Comparison of ENCODE assay signal across 9 cellular contexts in the genomic region with DNA sequence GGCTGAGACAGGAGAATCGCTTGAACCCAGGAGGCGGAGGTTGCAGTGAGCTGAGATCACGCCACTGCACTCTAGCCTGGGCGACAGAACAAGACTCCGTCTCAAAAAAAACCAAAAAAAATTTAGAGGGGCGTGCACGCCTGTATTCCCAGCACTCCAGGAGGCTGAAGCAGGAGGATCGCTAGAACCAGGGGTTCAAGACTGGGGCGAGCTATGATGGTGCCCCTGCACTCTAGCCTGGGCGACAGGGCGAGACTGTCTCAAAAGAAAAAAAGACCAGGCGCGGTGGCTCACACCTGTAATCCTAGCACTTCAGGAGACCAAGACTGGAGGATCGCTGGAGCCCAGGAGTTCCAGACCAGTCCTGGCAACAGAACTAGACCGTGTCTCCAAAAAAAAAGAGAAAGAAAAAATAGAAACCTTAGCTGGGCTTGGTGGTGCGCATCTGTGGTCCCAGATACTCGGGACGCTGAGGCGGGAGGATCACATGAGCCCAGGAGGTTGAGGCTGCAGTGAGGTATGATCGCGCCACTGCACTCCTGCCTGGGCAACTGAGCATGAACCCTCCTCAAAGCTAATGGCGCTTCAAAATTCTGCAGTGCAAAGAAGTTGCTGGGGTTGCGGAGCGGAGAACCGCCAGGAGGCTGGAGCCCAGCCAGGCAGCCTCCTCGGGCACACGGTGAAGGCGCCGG. TPM values are rescaled to one million over a fixed set of nuclear protein-coding genes. Genes with fewer than 3 reads are reported as not detected.
DNase-seq lines count a peak whose midpoint lies in the region; ATAC-seq and FAIRE-seq lines count a peak whose summit lies in the region.
"Had no signal": no experiment of that assay in that cellular context is flagged by ENCODE, and none has a peak within 500 bp of the region (broad histone marks: within the 10 kb centered on the region; RNA-seq: fewer than 3 reads in every experiment).

No MANE protein-coding gene starts in this region.

- peak overlapping the region; percentile 100 for H3K4me3 Mint-ChIP-seq in activated CD4-positive, alpha-beta T cell treated with anti-CD3 and anti-CD28 coated beads, Interleukin-2, amount 10 ng/mL, durations not matched to agents 7 days and 5 days

- no peaks in the 10 kb centered on the region for H3K9me3 Mint-ChIP-seq in activated CD4-positive, alpha-beta T cell treated with anti-CD3 and anti-CD28 coated beads, Interleukin-2, amount 10 ng/mL, durations not matched to agents 7 days and 5 days

- POLR2A ChIA-PET in activated CD4-positive, alpha-beta T cell treated with anti-CD3 and anti-CD28 coated beads, Interleukin-2, amount 10 ng/mL, durations not matched to agents 7 days and 5 days (lab: Charles Lee) = interaction anchor here (0.6 to 0.7 kb wide), 2 partner anchors 26 to 171 kb away, joined by 3 read pairs; no protein-coding TSS in a partner anchor

- H3K9ac ChIP-seq in HUES48 (ENCODE audit: low read depth, low read length) = peak overlapping the region; percentile 85

- peaks cover 50% of the 10 kb centered on the region for H3K4me1 Mint-ChIP-seq in activated CD4-positive, alpha-beta T cell treated with anti-CD3 and anti-CD28 coated beads, Interleukin-2, amount 10 ng/mL, durations not matched to agents 7 days and 5 days

- peak overlapping the region; percentile 100 for H3K27ac Mint-ChIP-seq in activated CD4-positive, alpha-beta T cell treated with anti-CD3 and anti-CD28 coated beads, Interleukin-2, amount 10 ng/mL, durations not matched to agents 7 days and 5 days

- no peaks in the 10 kb centered on the region for H3K27me3 Mint-ChIP-seq in activated CD4-positive, alpha-beta T cell treated with anti-CD3 and anti-CD28 coated beads, Interleukin-2, amount 10 ng/mL, durations not matched to agents 7 days and 5 days

- H3K4me3 ChIP-seq in HUES48 (ENCODE audit: low read depth, low read length) (peak overlapping the region; percentile 91), mononuclear cell (ENCODE audit: low read length) (peak overlapping the region; percentile 91)

- peaks cover 30% of the 10 kb centered on the region for H3K36me3 Mint-ChIP-seq in activated CD4-positive, alpha-beta T cell treated with anti-CD3 and anti-CD28 coated beads, Interleukin-2, amount 10 ng/mL, durations not matched to agents 7 days and 5 days (ENCODE audit: low read depth)

- peaks cover 9% of the 10 kb centered on the region for H3K36me3 ChIP-seq in HUES48 (ENCODE audit: control insufficient read depth, insufficient read depth, low read length)

- FAIRE-seq in frontal cortex (lab: Jason Lieb, UNC) = no peak
- FAIRE-seq: endometrium had no signal

- peaks cover 13% of the 10 kb centered on the region for H3K27me3 ChIP-seq in HUES48 (ENCODE audit: control insufficient read depth, insufficient read depth, low read length)
- H3K27me3 ChIP-seq in mononuclear cell (ENCODE audit: insufficient read depth, low read length) = no peaks in the 10 kb centered on the region

- DNase-seq in activated CD4-positive, alpha-beta T cell treated with anti-CD3 and anti-CD28 coated beads, Interleukin-2, amount 10 ng/mL, durations not matched to agents 7 days and 5 days = no peak
- no peak for DNase-seq in activated CD4-positive, alpha-beta T cell treated with anti-CD3 and anti-CD28 coated beads, Interleukin-2, amount 50 U/mL, for 4 hours
- DNase-seq in caudate nucleus (lab: John Stamatoyannopoulos, UW) (peak in 9 of 61 donors; percentile 49 to 81 (median 63)), frontal cortex (ENCODE audit: low spot score in 2 of 2) (no peak)
- no peak for DNase-seq in stimulated activated CD8-positive, alpha-beta memory T cell treated with anti-CD3 and anti-CD28 coated beads, Interleukin-4, amount 100 ng/mL, for 48 hours

- ATAC-seq in GM18868 (IDR thresholded peaks at IDR 0.05; ENCODE audit: unreplicated experiment) = no peak

- H3K9me3 ChIP-seq in HUES48 (ENCODE audit: control insufficient read depth, insufficient read depth, low read length) = no peaks in the 10 kb centered on the region
- H3K9me3 ChIP-seq in mononuclear cell (ENCODE audit: low read depth, low read length) = no peaks in the 10 kb centered on the region

- CTCF ChIA-PET in activated CD4-positive, alpha-beta T cell treated with anti-CD3 and anti-CD28 coated beads, Interleukin-2, amount 10 ng/mL, durations not matched to agents 7 days and 5 days (lab: Charles Lee) = interaction anchor here (0.5 to 1.1 kb wide), 10 partner anchors 21 to 496 kb away, joined by 3 to 7 read pairs (median 4); no protein-coding TSS in a partner anchor

- H3K4me1 ChIP-seq in HUES48 (ENCODE audit: control insufficient read depth, insufficient read depth, low read length) (no peaks in the 10 kb centered on the region), mononuclear cell (ENCODE audit: insufficient read depth, low read length) (peaks cover 58% of the 10 kb centered on the region)

- H3K27ac ChIP-seq in HUES48 (ENCODE audit: low read depth, low read length) = peak overlapping the region; percentile 99
- peak overlapping the region; percentile 99 for H3K27ac ChIP-seq in caudate nucleus (ENCODE audit: low read depth, low read length)

RNA-seq across cellular contexts. Expression of gene MBLAC1, which starts 0.4 kb away (rescaled TPM):
- total RNA-seq in activated CD4-positive, alpha-beta T cell treated with anti-CD3 and anti-CD28 coated beads, Interleukin-2, amount 10 ng/mL, durations not matched to agents 7 days and 5 days = 1 to 10 TPM; 2.3 to 3.6 TPM
- total RNA-seq in mononuclear cell (1.5 TPM), frontal cortex (4.9 TPM)

RNA-seq across cellular contexts. Expression of gene CNPY4, which starts 7.0 kb away (rescaled TPM):
- 10 to 100 TPM; 40.5 to 40.7 TPM for total RNA-seq in activated CD4-positive, alpha-beta T cell treated with anti-CD3 and anti-CD28 coated beads, Interleukin-2, amount 10 ng/mL, durations not matched to agents 7 days and 5 days
- total RNA-seq in mononuclear cell (13.3 TPM), frontal cortex (17.1 TPM)

RNA-seq across cellular contexts. Expression of gene TAF6, which starts 7.2 kb away (rescaled TPM):
- total RNA-seq in activated CD4-positive, alpha-beta T cell treated with anti-CD3 and anti-CD28 coated beads, Interleukin-2, amount 10 ng/mL, durations not matched to agents 7 days and 5 days = 10 to 100 TPM; 60.1 to 65.5 TPM
- total RNA-seq in mononuclear cell = 16.1 TPM
- total RNA-seq in frontal cortex = 17.5 TPM

RNA-seq across cellular contexts. Expression of gene LAMTOR4, which starts 22.3 kb away (rescaled TPM):
- total RNA-seq in activated CD4-positive, alpha-beta T cell treated with anti-CD3 and anti-CD28 coated beads, Interleukin-2, amount 10 ng/mL, durations not matched to agents 7 days and 5 days = 100 to 1,000 TPM; 124 to 172 TPM
- total RNA-seq in mononuclear cell (102 TPM), frontal cortex (34.6 TPM)

RNA-seq across cellular contexts. Expression of gene AP4M1, which starts 24.9 kb away (rescaled TPM):
- 10 to 100 TPM; 13.1 to 14.1 TPM for total RNA-seq in activated CD4-positive, alpha-beta T cell treated with anti-CD3 and anti-CD28 coated beads, Interleukin-2, amount 10 ng/mL, durations not matched to agents 7 days and 5 days
- 2.8 TPM for total RNA-seq in mononuclear cell
- 24.9 TPM for total RNA-seq in frontal cortex
